ENCODE assay signal across 15 cellular contexts in genomic region chr3:57917611-57918010, GRCh38.
DNase-seq lines count a peak whose midpoint lies in the region; ATAC-seq and TF ChIP-seq lines count a peak whose summit lies in the region.
"Had no signal": no experiment of that assay in that cellular context is flagged by ENCODE, and none has a peak within 500 bp of the region (broad histone marks: within the 10 kb centered on the region; RNA-seq: fewer than 3 reads in every experiment).

No MANE protein-coding gene starts in this region.

- WGBS in sigmoid colon, 2 donors: 70 to 74% methylated on average over 1 of the region's 1 CpG
- 78 to 95% (median 93%) methylated on average over 1 of the region's 1 CpG for WGBS in spleen, 5 donors

- no peak for TF ChIP-seq EP300 in sigmoid colon (IDR thresholded peaks at IDR 0.05)

- TF ChIP-seq POLR2A in sigmoid colon (IDR thresholded peaks at IDR 0.05): no peak
- no peak for TF ChIP-seq POLR2A in spleen (IDR thresholded peaks at IDR 0.05)

- intact Hi-C loops in sigmoid colon (cut with DNase I) (no loop called here), spleen (cut with DNase I; ENCODE audit: low total_unique reads) (no loop called here)

- H3K4me1 ChIP-seq in adipocyte (ENCODE audit: control insufficient read depth, insufficient read depth, low read length): peaks cover 47% of the 10 kb centered on the region
- H3K4me1 ChIP-seq in sigmoid colon: peaks cover 0 to 82% (median 52%) of the 10 kb centered on the region in 4 donors
- H3K4me1 ChIP-seq in spleen: no peaks in the 10 kb centered on the region

- H3K9me3 ChIP-seq in adipocyte (ENCODE audit: control insufficient read depth, low read length) (no peaks in the 10 kb centered on the region), sigmoid colon (no peaks in the 10 kb centered on the region), spleen (no peaks in the 10 kb centered on the region)

- H3K27me3 ChIP-seq in adipocyte (replicated peaks; ENCODE audit: control insufficient read depth, insufficient read depth, low read length): no peaks in the 10 kb centered on the region
- no peaks in the 10 kb centered on the region for H3K27me3 ChIP-seq in sigmoid colon
- H3K27me3 ChIP-seq in spleen (replicated peaks in 1 of 7): no peaks in the 10 kb centered on the region

- DNase-seq in EH (ENCODE audit: low read depth): peak; percentile 29
- peak; percentile 46 for DNase-seq in adipocyte (ENCODE audit: low read depth)
- peak; percentile 24 for DNase-seq in fibroblast of mammary gland (ENCODE audit: low read depth)
- no peak for DNase-seq in sigmoid colon
- DNase-seq in spleen: no peak
- no peak for DNase-seq in epidermal melanocyte (ENCODE audit: insufficient read length, low spot score)
- DNase-seq: activated naive CD4-positive, alpha-beta T cell treated with Interleukin-2 at 50 U/mL for 16 hours; effector CD8-positive, alpha-beta T cell; foreskin melanocyte; H9; naive thymus-derived CD8-positive, alpha-beta T cell; NCI-H1694 treated with DMSO at 0.1 percent for 48 hours; stimulated activated CD4-positive, alpha-beta T cell treated with anti-CD3 and anti-CD28 coated beads, Interleukin-15, amount 100 ng/mL, for 24 hours had no signal

- no peak for ATAC-seq in GM21737 (IDR thresholded peaks at IDR 0.05; ENCODE audit: unreplicated experiment)
- no peak for ATAC-seq in GM19328 (IDR thresholded peaks at IDR 0.05; ENCODE audit: unreplicated experiment)
- ATAC-seq: naive thymus-derived CD8-positive, alpha-beta T cell had no signal

- H3K9ac ChIP-seq in adipocyte (ENCODE audit: low read length): peak overlapping the region; percentile 76

- H3K36me3 ChIP-seq in adipocyte (ENCODE audit: control insufficient read depth, insufficient read depth, low read length, severe bottlenecking): peaks cover 19% of the 10 kb centered on the region
- peaks cover 15 to 93% (median 47%) of the 10 kb centered on the region in 4 donors for H3K36me3 ChIP-seq in sigmoid colon
- peaks cover 2 to 100% (median 41%) of the 10 kb centered on the region in 6 donors for H3K36me3 ChIP-seq in spleen

- TF ChIP-seq CTCF in fibroblast of mammary gland (conservative IDR thresholded peaks at IDR 0.05; ENCODE audit: control insufficient read depth, insufficient read depth, low read depth, low read length) (no peak), sigmoid colon (IDR thresholded peaks at IDR 0.05) (no peak), spleen (IDR thresholded peaks at IDR 0.05 in 8 of 11, conservative IDR thresholded peaks at IDR 0.05 in 3 of 11) (no peak)

- H3K4me3 ChIP-seq in adipocyte (ENCODE audit: low read length) (no peak overlapping the region), fibroblast of mammary gland (ENCODE audit: control insufficient read depth, low read depth, low read length) (no peak overlapping the region), sigmoid colon (no peak overlapping the region), spleen (no peak overlapping the region)

- H3K27ac ChIP-seq in sigmoid colon: peak overlapping the region; percentile 40 to 93 (median 63)
- no peak overlapping the region for H3K27ac ChIP-seq in spleen

Comparison
In these comparisons a context has a peak if more than half of its experiments do, and no peak if none do; other contexts are left out.
1. DNase-seq: peak in EH (single experiment), adipocyte (single experiment) and fibroblast of mammary gland (single experiment); none in sigmoid colon (single experiment), spleen (single experiment) and epidermal melanocyte (single experiment).
2. H3K27ac ChIP-seq: peak in sigmoid colon (4 of 4); none in spleen (0 of 8).